ENCODE assay signal across 8 cellular contexts in the genomic region with DNA sequence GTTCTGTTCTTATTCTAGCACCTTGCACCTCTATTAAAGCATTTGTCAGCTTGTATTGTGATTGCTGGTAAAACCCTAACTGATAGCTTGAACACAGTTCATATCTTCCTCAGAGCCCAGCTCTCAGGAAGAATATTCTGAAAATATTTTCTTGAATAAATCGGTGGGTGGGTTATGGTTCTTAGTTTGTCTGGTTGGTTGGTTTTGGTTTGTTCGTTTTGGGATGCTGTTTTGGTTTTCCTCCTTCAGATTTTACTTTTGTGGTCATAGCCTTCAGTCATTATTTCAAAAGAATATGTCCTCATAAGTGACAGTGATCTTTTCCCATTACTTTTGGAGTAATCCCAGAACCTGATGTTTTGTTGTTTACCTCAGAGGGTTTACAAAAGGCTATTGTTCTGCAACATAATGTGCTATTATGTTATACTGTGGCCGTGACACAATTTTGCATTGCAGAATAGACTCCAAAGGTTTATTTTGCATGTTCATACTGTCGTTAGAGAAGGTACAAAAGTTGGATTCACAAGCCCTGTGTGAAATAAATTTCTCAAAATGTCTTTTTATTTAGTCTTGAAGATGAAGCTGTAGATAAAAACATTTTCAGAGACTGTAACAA. TPM values are rescaled to one million over a fixed set of nuclear protein-coding genes. Genes with fewer than 3 reads are reported as not detected.
DNase-seq lines count a peak whose midpoint lies in the region; ATAC-seq and TF ChIP-seq lines count a peak whose summit lies in the region.

No MANE protein-coding gene starts in this region.

- H3K27ac ChIP-seq in CD4-positive, alpha-beta T cell (ENCODE audit: low read depth, low read length): peak overlapping the region; percentile 35
- peak overlapping the region; percentile 89 for H3K27ac ChIP-seq in cingulate gyrus (ENCODE audit: low read depth, low read length)

- intact Hi-C loops in CD4-positive, alpha-beta T cell (cut with DNase I, micrococcal nuclease): loop anchor here in 1 of 2 experiments (10.0 kb wide), 1 partner anchor 1681 kb away; a partner anchor contains a TSS

- no peak for DNase-seq in CD4-positive, alpha-beta T cell
- DNase-seq in NCI-H1048 (lab: John Stamatoyannopoulos, UW): peak; percentile 72
- DNase-seq in kidney tubule cell (ENCODE audit: low spot score): no peak
- no peak for DNase-seq in NCI-H748 treated with DMSO at 0.1 percent for 48 hours (lab: John Stamatoyannopoulos, UW)
- DNase-seq in DMS79 (lab: John Stamatoyannopoulos, UW): no peak
- DNase-seq in NCI-H128 (lab: John Stamatoyannopoulos, UW; ENCODE audit: unreplicated experiment): no peak

- H3K27me3 ChIP-seq in CD4-positive, alpha-beta T cell (ENCODE audit: control insufficient read depth, insufficient read depth, low read length): no peaks in the 10 kb centered on the region

- no peak for ATAC-seq in CD4-positive, alpha-beta T cell (ENCODE audit: poor library complexity)

- H3K4me1 Mint-ChIP-seq in CD4-positive, alpha-beta T cell (ENCODE audit: low read depth): peaks cover 53% of the 10 kb centered on the region
- H3K4me1 Mint-ChIP-seq in nephron: peaks cover 34% of the 10 kb centered on the region

- no peaks in the 10 kb centered on the region for H3K9me3 ChIP-seq in CD4-positive, alpha-beta T cell (ENCODE audit: control insufficient read depth, low read length)

- POLR2A ChIA-PET in CD4-positive, alpha-beta T cell (lab: Charles Lee): interaction anchor here (1.7 kb wide), 1 partner anchor 300 kb away, joined by 5 read pairs; a partner anchor contains a TSS

- TF ChIP-seq CTCF in CD4-positive, alpha-beta T cell (IDR thresholded peaks at IDR 0.05): no peak
- no peak for TF ChIP-seq CTCF in nephron (IDR thresholded peaks at IDR 0.05; ENCODE audit: unreplicated experiment in 3 of 3)

- H3K9me3 Mint-ChIP-seq in CD4-positive, alpha-beta T cell: no peaks in the 10 kb centered on the region
- no peaks in the 10 kb centered on the region for H3K9me3 Mint-ChIP-seq in nephron

- CTCF ChIA-PET in CD4-positive, alpha-beta T cell (lab: Charles Lee): no interaction called here

- H3K36me3 Mint-ChIP-seq in CD4-positive, alpha-beta T cell (ENCODE audit: low read depth): peaks cover 59% of the 10 kb centered on the region
- peaks cover 6% of the 10 kb centered on the region for H3K36me3 Mint-ChIP-seq in nephron (ENCODE audit: low read depth)

- H3K27ac Mint-ChIP-seq in CD4-positive, alpha-beta T cell: peak overlapping the region; percentile 98
- H3K27ac Mint-ChIP-seq in nephron: peak overlapping the region; percentile 99 to 100 (median 100)

- no peaks in the 10 kb centered on the region for H3K27me3 Mint-ChIP-seq in CD4-positive, alpha-beta T cell
- H3K27me3 Mint-ChIP-seq in nephron (ENCODE audit: low read depth): no peaks in the 10 kb centered on the region

- peak overlapping the region; percentile 69 for H3K4me3 Mint-ChIP-seq in CD4-positive, alpha-beta T cell
- H3K4me3 Mint-ChIP-seq in nephron: peak overlapping the region; percentile 62 to 98 (median 70)

RNA-seq across cellular contexts. Expression of a gene that starts 2.7 kb away (rescaled TPM):
- total RNA-seq in CD4-positive, alpha-beta T cell: 10 to 100 TPM; 48.7 to 51.4 TPM

RNA-seq across cellular contexts. Expression of a gene that starts 2.9 kb away (rescaled TPM):
- total RNA-seq in CD4-positive, alpha-beta T cell: 10 to 100 TPM; 22.3 to 23.9 TPM
